Comparison of ENCODE assay signal across 13 cellular contexts in genomic region chr7:130489140-130489967, GRCh38. TPM values are rescaled to one million over a fixed set of nuclear protein-coding genes. Genes with fewer than 3 reads are reported as not detected.
A peak's percentile ranks its signal among the peaks of the same experiment; 100 is the strongest.
DNase-seq lines count a peak whose midpoint lies in the region; FAIRE-seq and TF ChIP-seq lines count a peak whose summit lies in the region.
"Had no signal": no experiment of that assay in that cellular context is flagged by ENCODE, and none has a peak within 500 bp of the region (broad histone marks: within the 10 kb centered on the region; RNA-seq: fewer than 3 reads in every experiment).

No MANE protein-coding gene starts in this region.

- intact Hi-C loops in left ventricle myocardium inferior (cut with micrococcal nuclease), result no loop called here

- peaks cover 21% of the 10 kb centered on the region for H3K27me3 Mint-ChIP-seq in brain

- H3K36me3 ChIP-seq in left ventricle myocardium inferior, result no peaks in the 10 kb centered on the region
- H3K36me3 ChIP-seq: ascending aorta had no signal

- H3K4me1 ChIP-seq in left ventricle myocardium inferior, result peaks cover 48% of the 10 kb centered on the region

- peak overlapping the region in 3 of 5 experiments; percentile 5 to 90 (median 61) for H3K4me3 Mint-ChIP-seq in brain

- FAIRE-seq in urothelium cell line (lab: Jason Lieb, UNC), result no peak

- no peaks in the 10 kb centered on the region for H3K9me3 ChIP-seq in left ventricle myocardium inferior (replicated peaks)
- H3K9me3 ChIP-seq: ascending aorta, testis had no signal

- no peak overlapping the region for H3K27ac ChIP-seq in left ventricle myocardium inferior (replicated peaks)
- H3K27ac ChIP-seq: ascending aorta, testis had no signal

- TF ChIP-seq CTCF in brain (conservative IDR thresholded peaks at IDR 0.05), result no peak
- no peak for TF ChIP-seq CTCF in left ventricle myocardium inferior (IDR thresholded peaks at IDR 0.05; ENCODE audit: borderline replicate concordance)

- peak overlapping the region in 4 of 5 experiments; percentile 42 to 99 (median 98) for H3K27ac Mint-ChIP-seq in brain

- H3K9me3 Mint-ChIP-seq in brain, result peaks cover 5 to 37% (median 24%) of the 10 kb centered on the region in 5 experiments

- peaks cover 22% of the 10 kb centered on the region for H3K36me3 Mint-ChIP-seq in brain

- H3K4me1 Mint-ChIP-seq in brain, result peaks cover 59% of the 10 kb centered on the region

- H3K4me3 ChIP-seq in left ventricle myocardium inferior, result no peak overlapping the region

- H3K27me3 ChIP-seq in left ventricle myocardium inferior (ENCODE audit: low read depth), result peaks cover 65% of the 10 kb centered on the region
- H3K27me3 ChIP-seq: ascending aorta, testis had no signal

- peak; percentile 26 for DNase-seq in NCI-H1105 treated with DMSO at 0.1 percent for 48 hours (lab: John Stamatoyannopoulos, UW)
- no peak for DNase-seq in NCI-H1105 (lab: John Stamatoyannopoulos, UW)
- peak; percentile 95 for DNase-seq in left kidney (ENCODE audit: low read depth, low spot score)
- DNase-seq in urothelium cell line (ENCODE audit: low spot score), result peak; percentile 13
- no peak for DNase-seq in GDM1 (lab: John Stamatoyannopoulos, UW)
- DNase-seq in iPS-NIHi7 (ENCODE audit: extremely low spot score), result no peak
- no peak for DNase-seq in left ventricle myocardium inferior
- DNase-seq: 8988T; activated CD8-positive, alpha-beta memory T cell treated with anti-CD3 and anti-CD28 coated beads for 24 hours; SW 1271; testis had no signal

RNA-seq across cellular contexts. Expression of gene MEST, which starts 2.5 kb away (rescaled TPM):
- polyA plus RNA-seq in brain (ENCODE audit: insufficient read depth, low read depth, low replicate concordance), result 290 TPM
- 4.9 TPM for total RNA-seq in left ventricle myocardium inferior

RNA-seq across cellular contexts. Expression of gene CEP41, which starts 48.5 kb away (rescaled TPM):
- 86.1 TPM for polyA plus RNA-seq in brain (ENCODE audit: insufficient read depth, low read depth, low replicate concordance)
- 5.8 TPM for total RNA-seq in left ventricle myocardium inferior

Comparison
In these comparisons a context has a peak if more than half of its experiments do, and no peak if none do; other contexts are left out.
1. DNase-seq: peak in NCI-H1105 treated with DMSO at 0.1 percent for 48 hours (single experiment), left kidney (single experiment) and urothelium cell line (single experiment); none in NCI-H1105 (single experiment), GDM1 (single experiment), iPS-NIHi7 (single experiment) and left ventricle myocardium inferior (single experiment).